ENCODE assay signal across 10 cellular contexts in the genomic region with DNA sequence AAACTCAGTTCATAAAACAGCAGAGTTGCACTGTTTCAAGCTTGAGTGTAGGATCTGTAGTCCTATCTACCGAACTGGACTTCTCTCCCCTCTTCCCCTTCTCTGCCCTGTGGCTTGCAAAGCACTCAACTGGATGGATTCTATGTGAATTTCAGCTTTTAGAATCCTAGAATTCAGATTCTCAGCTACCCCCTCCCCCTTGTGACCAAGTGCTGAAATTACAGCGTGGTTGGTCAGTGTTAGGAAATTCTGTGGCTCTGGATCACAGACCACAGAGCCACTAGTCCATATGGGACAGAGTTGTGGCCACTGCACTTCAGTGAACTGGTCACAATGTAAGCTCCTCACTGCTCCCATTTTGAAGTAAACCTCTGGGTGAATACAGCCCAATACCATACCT.
DNase-seq lines count a peak whose midpoint lies in the region; ATAC-seq and TF ChIP-seq lines count a peak whose summit lies in the region.
"Had no signal": no experiment of that assay in that cellular context is flagged by ENCODE, and none has a peak within 500 bp of the region (broad histone marks: within the 10 kb centered on the region; RNA-seq: fewer than 3 reads in every experiment).

No MANE protein-coding gene starts in this region.

- H3K4me1 ChIP-seq in Panc1 (ENCODE audit: control insufficient read depth, insufficient read depth, low read length): no peaks in the 10 kb centered on the region

- H3K27me3 ChIP-seq in Panc1 (ENCODE audit: control insufficient read depth, insufficient read depth, low read length): no peaks in the 10 kb centered on the region

- H3K4me3 ChIP-seq in AG04449 (ENCODE audit: low read depth, low read length) (no peak overlapping the region), Panc1 (ENCODE audit: low read depth in 2 of 2, low read length in 2 of 2) (no peak overlapping the region)
- H3K4me3 ChIP-seq: thoracic aorta had no signal

- H3K36me3 ChIP-seq in Panc1 (ENCODE audit: control insufficient read depth, insufficient read depth, low read length): no peaks in the 10 kb centered on the region
- H3K36me3 ChIP-seq: thoracic aorta had no signal

- CTCF ChIA-PET in AG04449 (lab: Yijun Ruan, JAX): interaction anchor here (1.0 to 1.4 kb wide), 3 partner anchors 281 to 496 kb away, joined by 3 read pairs; no protein-coding TSS in a partner anchor
- CTCF ChIA-PET in Panc1 (lab: Charles Lee): no interaction called here

- H3K9me3 ChIP-seq in Panc1 (ENCODE audit: control insufficient read depth, insufficient read depth, low read depth, low read length): no peaks in the 10 kb centered on the region
- H3K9me3 ChIP-seq: thoracic aorta had no signal

- POLR2A ChIA-PET in AG04449 (lab: Yijun Ruan, JAX): no interaction called here
- POLR2A ChIA-PET in Panc1 (lab: Charles Lee): no interaction called here

- H3K27ac ChIP-seq in Panc1 (ENCODE audit: low read length): no peak overlapping the region
- H3K27ac ChIP-seq: thoracic aorta had no signal

- BruUV-seq in Panc1 (replicated peaks; lab: Mats Ljungman, UMichigan): no TSS peak

- intact Hi-C loops in Panc1 (cut with micrococcal nuclease; ENCODE audit: unreplicated experiment): no loop called here
- intact Hi-C loops in head of caudate nucleus (cut with DNase I): no loop called here

- TF ChIP-seq CTCF in AG04449 (IDR thresholded peaks at IDR 0.05; ENCODE audit: insufficient read depth, low read length, missing control alignments) (peak; percentile 21), Panc1 (IDR thresholded peaks at IDR 0.05) (peak; percentile 68)

- peak; percentile 57 for ATAC-seq in GM18511 (IDR thresholded peaks at IDR 0.05; ENCODE audit: unreplicated experiment)
- ATAC-seq in Panc1: no peak; the same call in 1 of the 2 replicates
- ATAC-seq in HG03108 (IDR thresholded peaks at IDR 0.05; ENCODE audit: unreplicated experiment): no peak
- no peak for ATAC-seq in GM18498 (IDR thresholded peaks at IDR 0.05; ENCODE audit: unreplicated experiment)

- in situ Hi-C loops in Panc1 (cut with HindIII; ENCODE audit: low pct_unique_long_range_greater_than_20kb, low sequenced_read_pairs): no loop called here

- no peak for DNase-seq in AG04449 (ENCODE audit: low read depth, low spot score)
- DNase-seq in Panc1 (ENCODE audit: low read depth, low spot score): peak; percentile 4
- DNase-seq in head of caudate nucleus: peak in 24 of 42 donors; percentile 0 to 55 (median 12)
- no peak for DNase-seq in CD1c-positive myeloid dendritic cell (ENCODE audit: extremely low spot score)
- DNase-seq in NCI-H2107 treated with DMSO at 0.1 percent for 48 hours (lab: John Stamatoyannopoulos, UW; ENCODE audit: unreplicated experiment): no peak
- DNase-seq: NCI-H187 had no signal

Comparison
In these comparisons a context has a peak if more than half of its experiments do, and no peak if none do; other contexts are left out.
1. DNase-seq: peak in Panc1 (single experiment) and head of caudate nucleus (24 of 42); none in AG04449 (single experiment), CD1c-positive myeloid dendritic cell (single experiment) and NCI-H2107 treated with DMSO at 0.1 percent for 48 hours (single experiment).